Comparison of ENCODE assay signal across 2 cellular contexts in genomic region chr12:108207791-108208730, GRCh38.
TF ChIP-seq lines count a peak whose summit lies in the region.

No MANE protein-coding gene starts in this region.

TF ChIP-seq in SK-N-SH, 30 proteins besides CTCF, POLR2A, EP300 and RAD21:
- TF ChIP-seq CHD2 (IDR thresholded peaks at IDR 0.05; ENCODE audit: low read length, partially characterized antibody) (no peak), MXI1 (IDR thresholded peaks at IDR 0.05; ENCODE audit: low read depth, low read length) (no peak), SMC3 (IDR thresholded peaks at IDR 0.05; ENCODE audit: low read depth, low read length) (no peak), MEF2A (IDR thresholded peaks at IDR 0.05; ENCODE audit: borderline replicate concordance, low read depth) (no peak), FOXJ3 (CRISPR knock-in tag; IDR thresholded peaks at IDR 0.05) (no peak), FOSL2 (IDR thresholded peaks at IDR 0.05; ENCODE audit: borderline replicate concordance, low read depth) (no peak), GABPA (IDR thresholded peaks at IDR 0.05; ENCODE audit: low read depth) (no peak)
- TF ChIP-seq, protein P1, sequence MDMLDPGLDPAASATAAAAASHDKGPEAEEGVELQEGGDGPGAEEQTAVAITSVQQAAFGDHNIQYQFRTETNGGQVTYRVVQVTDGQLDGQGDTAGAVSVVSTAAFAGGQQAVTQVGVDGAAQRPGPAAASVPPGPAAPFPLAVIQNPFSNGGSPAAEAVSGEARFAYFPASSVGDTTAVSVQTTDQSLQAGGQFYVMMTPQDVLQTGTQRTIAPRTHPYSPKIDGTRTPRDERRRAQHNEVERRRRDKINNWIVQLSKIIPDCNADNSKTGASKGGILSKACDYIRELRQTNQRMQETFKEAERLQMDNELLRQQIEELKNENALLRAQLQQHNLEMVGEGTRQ (IDR thresholded peaks at IDR 0.05; ENCODE audit: borderline replicate concordance, low read depth, low read length), result no peak
TF ChIP-seq in SK-N-SH: peak in this region for 0.

TF ChIP-seq in WTC11, 78 proteins besides CTCF, POLR2A, EP300 and RAD21:
- TF ChIP-seq NFE2L1 (CRISPR knock-in tag; IDR thresholded peaks at IDR 0.05), result no peak
- TF ChIP-seq GRHL2 (CRISPR knock-in tag; IDR thresholded peaks at IDR 0.05; ENCODE audit: insufficient replicate concordance, severe bottlenecking), result no peak
- TF ChIP-seq, protein P2, sequence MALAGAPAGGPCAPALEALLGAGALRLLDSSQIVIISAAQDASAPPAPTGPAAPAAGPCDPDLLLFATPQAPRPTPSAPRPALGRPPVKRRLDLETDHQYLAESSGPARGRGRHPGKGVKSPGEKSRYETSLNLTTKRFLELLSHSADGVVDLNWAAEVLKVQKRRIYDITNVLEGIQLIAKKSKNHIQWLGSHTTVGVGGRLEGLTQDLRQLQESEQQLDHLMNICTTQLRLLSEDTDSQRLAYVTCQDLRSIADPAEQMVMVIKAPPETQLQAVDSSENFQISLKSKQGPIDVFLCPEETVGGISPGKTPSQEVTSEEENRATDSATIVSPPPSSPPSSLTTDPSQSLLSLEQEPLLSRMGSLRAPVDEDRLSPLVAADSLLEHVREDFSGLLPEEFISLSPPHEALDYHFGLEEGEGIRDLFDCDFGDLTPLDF (CRISPR knock-in tag; IDR thresholded peaks at IDR 0.05), result no peak
- TF ChIP-seq CBFB (CRISPR knock-in tag; IDR thresholded peaks at IDR 0.05; ENCODE audit: low read depth), result no peak
- TF ChIP-seq ZNF317 (CRISPR knock-in tag; IDR thresholded peaks at IDR 0.05; ENCODE audit: borderline replicate concordance, low read depth), result no peak
- TF ChIP-seq PREB (CRISPR knock-in tag; IDR thresholded peaks at IDR 0.05; ENCODE audit: borderline replicate concordance), result no peak
- TF ChIP-seq TCF7 (CRISPR knock-in tag; IDR thresholded peaks at IDR 0.05; ENCODE audit: low read depth), result no peak
- no peak for TF ChIP-seq ZNF416 (CRISPR knock-in tag; IDR thresholded peaks at IDR 0.05)
- TF ChIP-seq, protein P1 (CRISPR knock-in tag; IDR thresholded peaks at IDR 0.05), result no peak
- TF ChIP-seq MYBL2 (CRISPR knock-in tag; IDR thresholded peaks at IDR 0.05), result no peak
- TF ChIP-seq EMX1 (CRISPR knock-in tag; IDR thresholded peaks at IDR 0.05), result no peak
- no peak for TF ChIP-seq JUN (CRISPR knock-in tag; IDR thresholded peaks at IDR 0.05)
- no peak for TF ChIP-seq ZNF138 (CRISPR knock-in tag; conservative IDR thresholded peaks at IDR 0.05)
- TF ChIP-seq NR2C2 (CRISPR knock-in tag; IDR thresholded peaks at IDR 0.05), result no peak
- TF ChIP-seq ZNF232 (CRISPR knock-in tag; IDR thresholded peaks at IDR 0.05), result no peak
- no peak for TF ChIP-seq NR1H2 (CRISPR knock-in tag; IDR thresholded peaks at IDR 0.05)
- TF ChIP-seq ZNF512 (CRISPR knock-in tag; IDR thresholded peaks at IDR 0.05; ENCODE audit: borderline replicate concordance), result no peak
